In the genomic region with DNA sequence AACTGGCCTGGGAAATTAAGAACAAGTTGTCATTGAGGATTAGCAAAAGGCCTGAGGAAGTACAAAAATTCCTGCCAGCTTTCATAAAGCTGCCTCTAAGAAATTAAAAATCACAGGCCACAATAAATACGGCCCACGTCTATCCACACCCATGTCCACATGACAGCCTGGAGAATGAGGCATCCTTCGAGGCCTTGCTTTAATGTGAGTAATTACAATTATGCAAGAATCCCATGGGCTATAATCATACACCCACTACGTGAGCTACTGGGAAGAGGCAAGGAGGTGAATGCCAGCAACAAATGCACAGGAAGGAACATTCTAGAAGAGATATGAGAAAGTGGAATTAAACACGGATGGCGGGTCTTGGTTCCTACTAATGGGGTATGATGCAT, we compare ENCODE assay signal across 17 cellular contexts.
A peak's percentile ranks its signal among the peaks of the same experiment; 100 is the strongest.
DNase-seq lines count a peak whose midpoint lies in the region; ATAC-seq, FAIRE-seq and TF ChIP-seq lines count a peak whose summit lies in the region.
"Had no signal": no experiment of that assay in that cellular context is flagged by ENCODE, and none has a peak within 500 bp of the region (broad histone marks: within the 10 kb centered on the region; RNA-seq: fewer than 3 reads in every experiment).

No MANE protein-coding gene starts in this region.

- 73 to 83% methylated on average over 6 of the region's 6 CpGs for WGBS in sigmoid colon, 2 donors

- H3K4me3 ChIP-seq in bronchial epithelial cell (ENCODE audit: low read depth, low read length): no peak overlapping the region
- no peak overlapping the region for H3K4me3 ChIP-seq in sigmoid colon
- H3K4me3 ChIP-seq: A549 had no signal

- H3K36me3 Mint-ChIP-seq in activated CD4-positive, alpha-beta T cell treated with anti-CD3 and anti-CD28 coated beads, Interleukin-2, amount 10 ng/mL, durations not matched to agents 24 days and 14 days (ENCODE audit: low read depth): no peaks in the 10 kb centered on the region
- H3K36me3 Mint-ChIP-seq: stimulated activated effector memory CD8-positive, alpha-beta T cell treated with anti-CD3 and anti-CD28 coated beads, Interleukin-12 subunit alpha, Interleukin-12 subunit beta, amount 100 ng/mL, for 72 hours had no signal

- H3K9me3 Mint-ChIP-seq in activated CD4-positive, alpha-beta T cell treated with anti-CD3 and anti-CD28 coated beads, Interleukin-2, amount 10 ng/mL, durations not matched to agents 24 days and 14 days: no peaks in the 10 kb centered on the region

- no peak for FAIRE-seq in bronchial epithelial cell (lab: Jason Lieb, UNC)
- FAIRE-seq: A549, endometrium had no signal

- TF ChIP-seq CTCF in bronchial epithelial cell (IDR thresholded peaks at IDR 0.05; ENCODE audit: insufficient read depth, low read length, severe bottlenecking): no peak
- no peak for TF ChIP-seq CTCF in sigmoid colon (IDR thresholded peaks at IDR 0.05)

- intact Hi-C loops in left ventricle myocardium superior (cut with micrococcal nuclease) (no loop called here), cardiac septum (cut with DNase I) (loop anchor here (5.0 kb wide), 1 partner anchor 39 kb away; no protein-coding TSS in a partner anchor), sigmoid colon (cut with DNase I) (no loop called here)
- intact Hi-C loops in activated CD4-positive, alpha-beta T cell treated with anti-CD3 and anti-CD28 coated beads, Interleukin-2, amount 10 ng/mL, durations not matched to agents 24 days and 14 days (cut with micrococcal nuclease): no loop called here

- H3K4me1 ChIP-seq in sigmoid colon: no peaks in the 10 kb centered on the region
- H3K4me1 ChIP-seq: A549 had no signal

- no peak for TF ChIP-seq EP300 in sigmoid colon (IDR thresholded peaks at IDR 0.05)

- H3K27me3 ChIP-seq in bronchial epithelial cell (ENCODE audit: control insufficient read depth, insufficient read depth, low read length): no peaks in the 10 kb centered on the region
- H3K27me3 ChIP-seq in sigmoid colon: no peaks in the 10 kb centered on the region

- H3K36me3 ChIP-seq in bronchial epithelial cell (ENCODE audit: control insufficient read depth, insufficient read depth, low read length): no peaks in the 10 kb centered on the region
- no peaks in the 10 kb centered on the region for H3K36me3 ChIP-seq in sigmoid colon
- H3K36me3 ChIP-seq: WERI-Rb-1 had no signal

- peaks cover 0 to 6% (median 2%) of the 10 kb centered on the region in 4 donors for H3K9me3 ChIP-seq in sigmoid colon

- no peak overlapping the region for H3K27ac Mint-ChIP-seq in activated CD4-positive, alpha-beta T cell treated with anti-CD3 and anti-CD28 coated beads, Interleukin-2, amount 10 ng/mL, durations not matched to agents 24 days and 14 days
- H3K27ac Mint-ChIP-seq: stimulated activated effector memory CD8-positive, alpha-beta T cell treated with anti-CD3 and anti-CD28 coated beads, Interleukin-12 subunit alpha, Interleukin-12 subunit beta, amount 100 ng/mL, for 72 hours had no signal

- no peak overlapping the region for H3K27ac ChIP-seq in sigmoid colon
- H3K27ac ChIP-seq: A549, WERI-Rb-1 had no signal

- no peak overlapping the region for H3K4me3 Mint-ChIP-seq in activated CD4-positive, alpha-beta T cell treated with anti-CD3 and anti-CD28 coated beads, Interleukin-2, amount 10 ng/mL, durations not matched to agents 24 days and 14 days
- H3K4me3 Mint-ChIP-seq: central memory CD8-positive, alpha-beta T cell; stimulated activated effector memory CD8-positive, alpha-beta T cell treated with anti-CD3 and anti-CD28 coated beads, Interleukin-12 subunit alpha, Interleukin-12 subunit beta, amount 100 ng/mL, for 72 hours had no signal

- peak; percentile 53 for ATAC-seq in left ventricle myocardium superior
- ATAC-seq: A549; Panc1; stimulated activated effector memory CD8-positive, alpha-beta T cell treated with anti-CD3 and anti-CD28 coated beads, Interleukin-12 subunit alpha, Interleukin-12 subunit beta, amount 100 ng/mL, for 72 hours had no signal

- no peaks in the 10 kb centered on the region for H3K4me1 Mint-ChIP-seq in activated CD4-positive, alpha-beta T cell treated with anti-CD3 and anti-CD28 coated beads, Interleukin-2, amount 10 ng/mL, durations not matched to agents 24 days and 14 days
- H3K4me1 Mint-ChIP-seq: central memory CD8-positive, alpha-beta T cell; stimulated activated effector memory CD8-positive, alpha-beta T cell treated with anti-CD3 and anti-CD28 coated beads, Interleukin-12 subunit alpha, Interleukin-12 subunit beta, amount 100 ng/mL, for 72 hours had no signal

- DNase-seq in left ventricle myocardium superior (no peak), cardiac septum (ENCODE audit: low spot score) (no peak), bronchial epithelial cell (ENCODE audit: low read depth) (peak; percentile 82), iris pigment epithelial cell (ENCODE audit: low read depth) (peak; percentile 51), sigmoid colon (no peak), H4 (ENCODE audit: low spot score) (no peak)
- no peak for DNase-seq in stimulated activated naive CD4-positive, alpha-beta T cell (lab: John Stamatoyannopoulos, UW)
- DNase-seq in activated CD4-positive, alpha-beta T cell treated with anti-CD3 and anti-CD28 coated beads, Interleukin-2, amount 10 ng/mL, durations not matched to agents 24 days and 14 days: no peak
- DNase-seq: GF-D8, Kasumi-1, NCI-H1417 treated with DMSO at 0.1 percent for 48 hours, WERI-Rb-1 had no signal

- H3K27me3 Mint-ChIP-seq in activated CD4-positive, alpha-beta T cell treated with anti-CD3 and anti-CD28 coated beads, Interleukin-2, amount 10 ng/mL, durations not matched to agents 24 days and 14 days: no peaks in the 10 kb centered on the region
- H3K27me3 Mint-ChIP-seq: central memory CD8-positive, alpha-beta T cell had no signal

- no peak for TF ChIP-seq POLR2A in sigmoid colon (IDR thresholded peaks at IDR 0.05)

Comparison
In these comparisons a context has a peak if more than half of its experiments do, and no peak if none do; other contexts are left out.
1. DNase-seq: peak in bronchial epithelial cell (single experiment) and iris pigment epithelial cell (single experiment); none in left ventricle myocardium superior (single experiment), cardiac septum (single experiment), sigmoid colon (single experiment), H4 (single experiment), stimulated activated naive CD4-positive, alpha-beta T cell (0 of 6) and activated CD4-positive, alpha-beta T cell treated with anti-CD3 and anti-CD28 coated beads, Interleukin-2, amount 10 ng/mL, durations not matched to agents 24 days and 14 days (single experiment).